Comparison of ENCODE assay signal across 9 cellular contexts in the genomic region with DNA sequence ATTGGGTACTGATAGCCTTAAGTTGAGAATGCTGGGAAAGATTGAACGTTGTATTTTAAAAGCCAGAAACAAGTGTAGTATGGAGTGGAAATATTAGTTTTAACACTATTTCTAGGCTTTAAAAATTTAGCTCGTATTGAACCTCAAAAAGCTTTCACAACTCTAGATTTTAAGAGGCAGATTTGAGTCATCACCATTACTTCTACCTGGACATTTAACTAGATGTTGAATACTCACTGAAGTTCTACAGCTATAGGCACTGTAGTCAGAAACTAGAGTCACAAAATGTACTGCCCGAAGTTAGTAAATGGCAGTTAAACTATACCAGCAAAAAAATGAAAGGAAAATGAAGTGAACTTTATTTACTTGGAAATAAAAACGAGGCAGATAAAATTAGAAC.
DNase-seq lines count a peak whose midpoint lies in the region; ATAC-seq, FAIRE-seq and TF ChIP-seq lines count a peak whose summit lies in the region.
"Had no signal": no experiment of that assay in that cellular context is flagged by ENCODE, and none has a peak within 500 bp of the region (broad histone marks: within the 10 kb centered on the region; RNA-seq: fewer than 3 reads in every experiment).

No MANE protein-coding gene starts in this region.

- no peaks in the 10 kb centered on the region for H3K36me3 ChIP-seq in kidney (ENCODE audit: control insufficient read depth in 1 of 2, insufficient read depth in 2 of 2, low read length in 2 of 2)
- H3K36me3 ChIP-seq: transverse colon had no signal

- intact Hi-C loops in kidney (cut with DNase I) = loop anchor here (10.0 kb wide), 1 partner anchor 88 kb away; no protein-coding TSS in a partner anchor

- no peaks in the 10 kb centered on the region for H3K27me3 Mint-ChIP-seq in WTC11 (ENCODE audit: low read depth)
- H3K27me3 Mint-ChIP-seq in chondrocyte (ENCODE audit: low read depth) = no peaks in the 10 kb centered on the region

- H3K9me3 Mint-ChIP-seq in WTC11 (no peaks in the 10 kb centered on the region; the same call in 1 of the 2 replicates), chondrocyte (ENCODE audit: low read depth) (peaks cover 3% of the 10 kb centered on the region)

- H3K36me3 Mint-ChIP-seq in WTC11 (no peaks in the 10 kb centered on the region), chondrocyte (ENCODE audit: low read depth) (no peaks in the 10 kb centered on the region)

- H3K27ac Mint-ChIP-seq in WTC11 (peak overlapping the region; percentile 67; the same call in 1 of the 2 replicates), chondrocyte (ENCODE audit: unreplicated experiment) (no peak overlapping the region)

- TF ChIP-seq CTCF in GM12865 (IDR thresholded peaks at IDR 0.05; ENCODE audit: insufficient read depth, low read depth, low read length, missing control alignments) (no peak), WTC11 (IDR thresholded peaks at IDR 0.05) (no peak), chondrocyte (IDR thresholded peaks at IDR 0.05) (no peak), kidney (IDR thresholded peaks at IDR 0.05; ENCODE audit: borderline replicate concordance, extremely low read depth, insufficient read depth) (no peak)

- no peak overlapping the region for H3K4me3 Mint-ChIP-seq in WTC11
- no peak overlapping the region for H3K4me3 Mint-ChIP-seq in chondrocyte (ENCODE audit: unreplicated experiment)

- CTCF ChIA-PET in WTC11 (lab: Charles Lee) = no interaction called here

- DNase-seq in GM12865 (ENCODE audit: low read depth) (peak; percentile 48), WTC11 (ENCODE audit: low spot score) (no peak), chondrocyte (ENCODE audit: low spot score) (no peak), kidney (no peak), HTR-8/SVneo (ENCODE audit: insufficient read length, low spot score) (no peak), pons (ENCODE audit: low spot score) (no peak)
- DNase-seq: transverse colon had no signal

- H3K4me3 ChIP-seq in GM12865 (ENCODE audit: low read depth, low read length) (no peak overlapping the region), kidney (ENCODE audit: low read length in 2 of 2) (no peak overlapping the region)
- H3K4me3 ChIP-seq: transverse colon had no signal

- FAIRE-seq in kidney (lab: Jason Lieb, UNC) = no peak
- no peak for FAIRE-seq in HTR-8/SVneo (lab: Jason Lieb, UNC)

- no peaks in the 10 kb centered on the region for H3K4me1 ChIP-seq in kidney (ENCODE audit: control insufficient read depth in 1 of 2, insufficient read depth in 1 of 2, low read depth in 1 of 2, low read length in 2 of 2)

- no peaks in the 10 kb centered on the region for H3K9me3 ChIP-seq in kidney (ENCODE audit: control insufficient read depth in 1 of 2, low read length in 2 of 2)
- H3K9me3 ChIP-seq: transverse colon had no signal

- ATAC-seq in GM19395 (IDR thresholded peaks at IDR 0.05; ENCODE audit: unreplicated experiment) (peak; percentile 92), HG02973 (IDR thresholded peaks at IDR 0.05; ENCODE audit: unreplicated experiment) (peak; percentile 79), WTC11 (no peak)

- H3K9ac ChIP-seq in kidney (ENCODE audit: low read length in 2 of 2) = no peak overlapping the region

- no peak overlapping the region for H3K27ac ChIP-seq in kidney (ENCODE audit: low read depth in 2 of 2, low read length in 2 of 2)
- H3K27ac ChIP-seq: transverse colon had no signal

- H3K4me1 Mint-ChIP-seq in WTC11 (peaks cover 32% of the 10 kb centered on the region), chondrocyte (ENCODE audit: low read depth) (peaks cover 36% of the 10 kb centered on the region)

- POLR2A ChIA-PET in WTC11 (lab: Charles Lee) = no interaction called here

TF ChIP-seq in WTC11, 78 proteins besides CTCF, POLR2A, EP300 and RAD21 (continues in another document):
- TF ChIP-seq ZNF232 (CRISPR knock-in tag; IDR thresholded peaks at IDR 0.05) (no peak), RELA (CRISPR knock-in tag; IDR thresholded peaks at IDR 0.05; ENCODE audit: borderline replicate concordance) (no peak), OVOL2 (CRISPR knock-in tag; IDR thresholded peaks at IDR 0.05; ENCODE audit: borderline replicate concordance) (no peak), ZBTB21 (CRISPR knock-in tag; IDR thresholded peaks at IDR 0.05; ENCODE audit: borderline replicate concordance) (no peak)
- TF ChIP-seq, protein P1, sequence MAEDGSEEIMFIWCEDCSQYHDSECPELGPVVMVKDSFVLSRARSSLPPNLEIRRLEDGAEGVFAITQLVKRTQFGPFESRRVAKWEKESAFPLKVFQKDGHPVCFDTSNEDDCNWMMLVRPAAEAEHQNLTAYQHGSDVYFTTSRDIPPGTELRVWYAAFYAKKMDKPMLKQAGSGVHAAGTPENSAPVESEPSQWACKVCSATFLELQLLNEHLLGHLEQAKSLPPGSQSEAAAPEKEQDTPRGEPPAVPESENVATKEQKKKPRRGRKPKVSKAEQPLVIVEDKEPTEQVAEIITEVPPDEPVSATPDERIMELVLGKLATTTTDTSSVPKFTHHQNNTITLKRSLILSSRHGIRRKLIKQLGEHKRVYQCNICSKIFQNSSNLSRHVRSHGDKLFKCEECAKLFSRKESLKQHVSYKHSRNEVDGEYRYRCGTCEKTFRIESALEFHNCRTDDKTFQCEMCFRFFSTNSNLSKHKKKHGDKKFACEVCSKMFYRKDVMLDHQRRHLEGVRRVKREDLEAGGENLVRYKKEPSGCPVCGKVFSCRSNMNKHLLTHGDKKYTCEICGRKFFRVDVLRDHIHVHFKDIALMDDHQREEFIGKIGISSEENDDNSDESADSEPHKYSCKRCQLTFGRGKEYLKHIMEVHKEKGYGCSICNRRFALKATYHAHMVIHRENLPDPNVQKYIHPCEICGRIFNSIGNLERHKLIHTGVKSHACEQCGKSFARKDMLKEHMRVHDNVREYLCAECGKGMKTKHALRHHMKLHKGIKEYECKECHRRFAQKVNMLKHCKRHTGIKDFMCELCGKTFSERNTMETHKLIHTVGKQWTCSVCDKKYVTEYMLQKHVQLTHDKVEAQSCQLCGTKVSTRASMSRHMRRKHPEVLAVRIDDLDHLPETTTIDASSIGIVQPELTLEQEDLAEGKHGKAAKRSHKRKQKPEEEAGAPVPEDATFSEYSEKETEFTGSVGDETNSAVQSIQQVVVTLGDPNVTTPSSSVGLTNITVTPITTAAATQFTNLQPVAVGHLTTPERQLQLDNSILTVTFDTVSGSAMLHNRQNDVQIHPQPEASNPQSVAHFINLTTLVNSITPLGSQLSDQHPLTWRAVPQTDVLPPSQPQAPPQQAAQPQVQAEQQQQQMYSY (CRISPR knock-in tag; IDR thresholded peaks at IDR 0.05) = no peak
- TF ChIP-seq, protein P2, sequence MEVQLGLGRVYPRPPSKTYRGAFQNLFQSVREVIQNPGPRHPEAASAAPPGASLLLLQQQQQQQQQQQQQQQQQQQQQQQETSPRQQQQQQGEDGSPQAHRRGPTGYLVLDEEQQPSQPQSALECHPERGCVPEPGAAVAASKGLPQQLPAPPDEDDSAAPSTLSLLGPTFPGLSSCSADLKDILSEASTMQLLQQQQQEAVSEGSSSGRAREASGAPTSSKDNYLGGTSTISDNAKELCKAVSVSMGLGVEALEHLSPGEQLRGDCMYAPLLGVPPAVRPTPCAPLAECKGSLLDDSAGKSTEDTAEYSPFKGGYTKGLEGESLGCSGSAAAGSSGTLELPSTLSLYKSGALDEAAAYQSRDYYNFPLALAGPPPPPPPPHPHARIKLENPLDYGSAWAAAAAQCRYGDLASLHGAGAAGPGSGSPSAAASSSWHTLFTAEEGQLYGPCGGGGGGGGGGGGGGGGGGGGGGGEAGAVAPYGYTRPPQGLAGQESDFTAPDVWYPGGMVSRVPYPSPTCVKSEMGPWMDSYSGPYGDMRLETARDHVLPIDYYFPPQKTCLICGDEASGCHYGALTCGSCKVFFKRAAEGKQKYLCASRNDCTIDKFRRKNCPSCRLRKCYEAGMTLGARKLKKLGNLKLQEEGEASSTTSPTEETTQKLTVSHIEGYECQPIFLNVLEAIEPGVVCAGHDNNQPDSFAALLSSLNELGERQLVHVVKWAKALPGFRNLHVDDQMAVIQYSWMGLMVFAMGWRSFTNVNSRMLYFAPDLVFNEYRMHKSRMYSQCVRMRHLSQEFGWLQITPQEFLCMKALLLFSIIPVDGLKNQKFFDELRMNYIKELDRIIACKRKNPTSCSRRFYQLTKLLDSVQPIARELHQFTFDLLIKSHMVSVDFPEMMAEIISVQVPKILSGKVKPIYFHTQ (CRISPR knock-in tag; IDR thresholded peaks at IDR 0.05) = no peak
- TF ChIP-seq, protein P3, sequence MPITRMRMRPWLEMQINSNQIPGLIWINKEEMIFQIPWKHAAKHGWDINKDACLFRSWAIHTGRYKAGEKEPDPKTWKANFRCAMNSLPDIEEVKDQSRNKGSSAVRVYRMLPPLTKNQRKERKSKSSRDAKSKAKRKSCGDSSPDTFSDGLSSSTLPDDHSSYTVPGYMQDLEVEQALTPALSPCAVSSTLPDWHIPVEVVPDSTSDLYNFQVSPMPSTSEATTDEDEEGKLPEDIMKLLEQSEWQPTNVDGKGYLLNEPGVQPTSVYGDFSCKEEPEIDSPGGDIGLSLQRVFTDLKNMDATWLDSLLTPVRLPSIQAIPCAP (CRISPR knock-in tag; IDR thresholded peaks at IDR 0.05) = no peak
